11 cellular contexts compared by ENCODE assay signal in the genomic region with DNA sequence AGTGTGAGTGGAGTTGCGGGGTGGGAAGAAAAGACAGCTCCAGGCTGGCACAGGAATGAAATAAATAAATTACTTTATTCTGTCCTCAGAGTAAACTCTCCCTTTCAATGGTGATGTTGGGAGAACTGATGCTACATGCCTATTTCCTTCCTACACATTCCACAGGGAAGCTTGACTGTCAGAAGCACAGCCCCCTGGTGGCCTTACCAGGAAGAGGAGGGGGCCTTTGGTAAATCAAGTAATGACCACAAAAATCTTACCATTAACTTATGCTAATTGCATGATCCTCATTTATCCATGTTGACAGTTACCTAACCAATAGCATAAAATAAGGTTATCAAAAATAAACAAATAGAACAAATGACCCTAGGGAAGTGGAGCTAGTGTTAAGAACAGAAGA.
DNase-seq lines count a peak whose midpoint lies in the region; ATAC-seq, FAIRE-seq and TF ChIP-seq lines count a peak whose summit lies in the region.
"Had no signal": no experiment of that assay in that cellular context is flagged by ENCODE, and none has a peak within 500 bp of the region (broad histone marks: within the 10 kb centered on the region; RNA-seq: fewer than 3 reads in every experiment).

No MANE protein-coding gene starts in this region.

- TF ChIP-seq EP300 in H1 (IDR thresholded peaks at IDR 0.05; ENCODE audit: borderline replicate concordance in 1 of 2, low read depth in 2 of 2, low read length in 2 of 2) (no peak), gastroesophageal sphincter (IDR thresholded peaks at IDR 0.05) (no peak)

- POLR2A ChIA-PET in H1 (lab: Charles Lee; ENCODE audit: partially characterized antibody), result no interaction called here

- no peak overlapping the region for H2AFZ ChIP-seq in MM.1S (ENCODE audit: low read length)
- no peak overlapping the region for H2AFZ ChIP-seq in H1 (ENCODE audit: low read length)
- no peak overlapping the region for H2AFZ ChIP-seq in trophoblast cell (ENCODE audit: insufficient read depth, low read length, poor library complexity)

- H3K9ac ChIP-seq in MM.1S (ENCODE audit: low read length) (no peak overlapping the region), H1 (replicated peaks in 1 of 4; ENCODE audit: extremely low read depth in 1 of 4, low read depth in 3 of 4, low read length in 3 of 4) (no peak overlapping the region), trophoblast cell (ENCODE audit: low read length) (no peak overlapping the region)

- no peaks in the 10 kb centered on the region for H3K9me2 ChIP-seq in MM.1S (replicated peaks; ENCODE audit: insufficient read depth, low read length)

- no peak overlapping the region for H3K56ac ChIP-seq in H1 (replicated peaks; ENCODE audit: insufficient read length, low read depth, low read length)

- H3K27me3 ChIP-seq in MM.1S (replicated peaks; ENCODE audit: insufficient read depth, low read length) (no peaks in the 10 kb centered on the region), H1 (replicated peaks in 1 of 4; ENCODE audit: control insufficient read depth in 3 of 4, extremely low read depth in 1 of 4, insufficient read depth in 3 of 4, low read length in 3 of 4) (no peaks in the 10 kb centered on the region), trophoblast cell (ENCODE audit: insufficient read depth, low read length) (no peaks in the 10 kb centered on the region), gastroesophageal sphincter (no peaks in the 10 kb centered on the region)

- no peak overlapping the region for H2BK20ac ChIP-seq in H1 (ENCODE audit: low read length)

- H2AK5ac ChIP-seq in H1 (ENCODE audit: low read depth, low read length) (no peak overlapping the region), trophoblast cell (ENCODE audit: low read length) (no peak overlapping the region)

- no peak for TF ChIP-seq POLR2A in H1 (IDR thresholded peaks at IDR 0.05; ENCODE audit: control extremely low read depth in 1 of 2, low read depth in 2 of 2, low read length in 2 of 2)
- no peak for TF ChIP-seq POLR2A in gastroesophageal sphincter (IDR thresholded peaks at IDR 0.05)

- H3K4me3 ChIP-seq in MM.1S (ENCODE audit: low read length) (no peak overlapping the region), H1 (ENCODE audit: extremely low read depth in 1 of 4, insufficient read depth in 2 of 4, low read depth in 3 of 4, low read length in 4 of 4) (no peak overlapping the region), trophoblast cell (ENCODE audit: low read depth, low read length) (no peak overlapping the region), gastroesophageal sphincter (no peak overlapping the region)
- H3K4me3 ChIP-seq: A549 had no signal

- H3K18ac ChIP-seq in H1 (ENCODE audit: extremely low read depth, low read length), result no peak overlapping the region
- H3K18ac ChIP-seq in trophoblast cell (ENCODE audit: low read length), result no peak overlapping the region

- peak; percentile 23; the same call in 1 of the 2 replicates for TF ChIP-seq CTCF in MM.1S (IDR thresholded peaks at IDR 0.05; ENCODE audit: low read length)
- TF ChIP-seq CTCF in H1 (IDR thresholded peaks at IDR 0.05; ENCODE audit: control extremely low read depth in 1 of 3, insufficient read depth in 1 of 3, low read depth in 1 of 3, low read length in 3 of 3), result peak; percentile 59 to 79 (median 65)
- TF ChIP-seq CTCF in gastroesophageal sphincter (IDR thresholded peaks at IDR 0.05), result no peak

- H3K79me2 ChIP-seq in MM.1S (ENCODE audit: low read length) (no peaks in the 10 kb centered on the region), H1 (ENCODE audit: control insufficient read depth in 1 of 2, insufficient read depth in 2 of 2, low read length in 2 of 2) (no peaks in the 10 kb centered on the region), trophoblast cell (ENCODE audit: control insufficient read depth, insufficient read depth, low read length, poor library complexity) (no peaks in the 10 kb centered on the region)

- H4K91ac ChIP-seq in H1 (replicated peaks; ENCODE audit: insufficient read length, low read length) (no peak overlapping the region), trophoblast cell (ENCODE audit: low read depth, low read length) (no peak overlapping the region)

- H3K27ac ChIP-seq in MM.1S (ENCODE audit: low read length) (no peak overlapping the region), H1 (ENCODE audit: low read depth, low read length) (no peak overlapping the region), trophoblast cell (ENCODE audit: low read depth, low read length) (no peak overlapping the region), gastroesophageal sphincter (no peak overlapping the region)
- H3K27ac ChIP-seq: A549 had no signal

- no peaks in the 10 kb centered on the region for H3K36me3 ChIP-seq in MM.1S (replicated peaks; ENCODE audit: insufficient read depth, low read length)
- no peaks in the 10 kb centered on the region for H3K36me3 ChIP-seq in H1 (ENCODE audit: control insufficient read depth in 2 of 4, insufficient read depth in 4 of 4, low read length in 3 of 4)
- no peaks in the 10 kb centered on the region for H3K36me3 ChIP-seq in trophoblast cell (ENCODE audit: control insufficient read depth in 1 of 2, insufficient read depth in 2 of 2, low read length in 2 of 2)
- no peaks in the 10 kb centered on the region for H3K36me3 ChIP-seq in gastroesophageal sphincter

- H2BK120ac ChIP-seq in H1 (replicated peaks; ENCODE audit: low read depth, low read length), result no peak overlapping the region
- H2BK120ac ChIP-seq in trophoblast cell (ENCODE audit: insufficient read depth, low read length, poor library complexity), result no peak overlapping the region

- no peak for ATAC-seq in gastroesophageal sphincter
- ATAC-seq: A549 had no signal

- H3K9me3 ChIP-seq in MM.1S (replicated peaks; ENCODE audit: insufficient read depth, low read length) (no peaks in the 10 kb centered on the region), H1 (ENCODE audit: insufficient read depth in 2 of 2, low read depth in 1 of 2, low read length in 1 of 2) (no peaks in the 10 kb centered on the region), trophoblast cell (ENCODE audit: insufficient read depth, low read depth, low read length) (no peaks in the 10 kb centered on the region), gastroesophageal sphincter (no peaks in the 10 kb centered on the region)
- H3K9me3 ChIP-seq: A549 had no signal

- no peaks in the 10 kb centered on the region for H3K79me1 ChIP-seq in H1 (ENCODE audit: low read depth, low read length)
- no peaks in the 10 kb centered on the region for H3K79me1 ChIP-seq in trophoblast cell (ENCODE audit: low read length)

- no peaks in the 10 kb centered on the region for H3F3A ChIP-seq in MM.1S (ENCODE audit: insufficient read depth, low read length)

- H2BK5ac ChIP-seq in H1 (ENCODE audit: low read depth, low read length) (no peak overlapping the region), trophoblast cell (ENCODE audit: low read depth, low read length, poor library complexity) (no peak overlapping the region)

- H4K20me1 ChIP-seq in MM.1S (ENCODE audit: insufficient read depth, low read length) (no peaks in the 10 kb centered on the region), H1 (replicated peaks in 1 of 2; ENCODE audit: control insufficient read depth in 1 of 2, insufficient read depth in 2 of 2, low read length in 2 of 2) (no peaks in the 10 kb centered on the region)

- H3K4me1 ChIP-seq in MM.1S (ENCODE audit: low read length) (no peaks in the 10 kb centered on the region), H1 (replicated peaks in 1 of 4; ENCODE audit: control insufficient read depth in 3 of 4, insufficient read depth in 4 of 4, low read length in 3 of 4) (no peaks in the 10 kb centered on the region), trophoblast cell (ENCODE audit: control insufficient read depth in 1 of 2, insufficient read depth in 2 of 2, low read length in 2 of 2) (no peaks in the 10 kb centered on the region), gastroesophageal sphincter (no peaks in the 10 kb centered on the region)

- H4K8ac ChIP-seq in H1 (ENCODE audit: extremely low read depth, insufficient read depth, low read length) (no peak overlapping the region), trophoblast cell (ENCODE audit: low read depth, low read length) (no peak overlapping the region)

- H3K4ac ChIP-seq in H1 (replicated peaks; ENCODE audit: insufficient read length, low read depth, low read length) (no peak overlapping the region), trophoblast cell (ENCODE audit: low read depth, low read length) (no peak overlapping the region)

- H3K14ac ChIP-seq in H1 (ENCODE audit: insufficient read length), result no peak overlapping the region
- no peak overlapping the region for H3K14ac ChIP-seq in trophoblast cell (ENCODE audit: low read length)

- no peak overlapping the region for H2BK12ac ChIP-seq in H1 (ENCODE audit: low read depth, low read length)
- H2BK12ac ChIP-seq in trophoblast cell (ENCODE audit: low read length), result no peak overlapping the region

- DNase-seq in NCI-H1417 (lab: John Stamatoyannopoulos, UW), result peak in 2 of 3 experiments; percentile 3 to 18
- no peak for DNase-seq in NCI-H1417 treated with DMSO at 0.1 percent for 48 hours (lab: John Stamatoyannopoulos, UW)
- no peak for DNase-seq in MM.1S
- DNase-seq in H1 (ENCODE audit: low read depth in 1 of 2, low spot score in 2 of 2), result no peak
- peak; percentile 7 to 40 for DNase-seq in trophoblast cell
- no peak for DNase-seq in T-helper 9 cell
- DNase-seq in DMS153 treated with DMSO at 0.1 percent for 48 hours (lab: John Stamatoyannopoulos, UW; ENCODE audit: unreplicated experiment), result no peak
- DNase-seq: NCI-H2081, T-helper 1 cell had no signal

- TF ChIP-seq RAD21 in H1 (IDR thresholded peaks at IDR 0.05 in 1 of 2, conservative IDR thresholded peaks at IDR 0.05 in 1 of 2; ENCODE audit: low read depth in 2 of 2, low read length in 2 of 2), result peak; percentile 66 to 71

- CTCF ChIA-PET in H1 (lab: Charles Lee; ENCODE audit: partially characterized antibody), result interaction anchor here (0.6 to 2.0 kb wide), 24 partner anchors 8 to 712 kb away, joined by 3 to 12 read pairs (median 3); no protein-coding TSS in a partner anchor

- H4K12ac ChIP-seq in trophoblast cell (ENCODE audit: low read depth, low read length), result no peak overlapping the region

- H4K5ac ChIP-seq in H1 (ENCODE audit: insufficient read length, low read depth, low read length), result no peak overlapping the region

- peak; percentile 72 for FAIRE-seq in H1 (lab: Jason Lieb, UNC)
- FAIRE-seq: A549 had no signal

- no peak overlapping the region for H3K4me2 ChIP-seq in MM.1S (ENCODE audit: low read depth, low read length)
- no peak overlapping the region for H3K4me2 ChIP-seq in H1 (ENCODE audit: insufficient read depth in 1 of 2, low read depth in 2 of 2, low read length in 2 of 2)
- no peak overlapping the region for H3K4me2 ChIP-seq in trophoblast cell (ENCODE audit: low read length)
- H3K4me2 ChIP-seq: A549 had no signal

- H2BK15ac ChIP-seq in H1 (ENCODE audit: low read length), result no peak overlapping the region

- no peak overlapping the region for H3K23ac ChIP-seq in H1 (ENCODE audit: insufficient read length)
- H3K23ac ChIP-seq in trophoblast cell (ENCODE audit: low read length), result no peak overlapping the region

- no peaks in the 10 kb centered on the region for H3K23me2 ChIP-seq in H1 (ENCODE audit: low read depth, low read length)

- WGBS in H1 (ENCODE audit: extremely low coverage in 1 of 2, insufficient coverage in 1 of 2, insufficient read length in 1 of 2, insufficient replicate concordance in 2 of 2, low coverage in 1 of 2, low lambda C conversion rate in 2 of 2, missing lambda C conversion rate in 1 of 2), 2 experiments, result 65% methylated on average over 1 of the region's 1 CpG; no CpG with 5 or more reads in 1 of the 2 experiments
- no CpG with 5 or more reads among the region's 1 CpG for WGBS in trophoblast cell (ENCODE audit: extremely low coverage, insufficient coverage, insufficient read length)
- 91% methylated on average over 1 of the region's 1 CpG; no CpG with 5 or more reads in 1 of the 2 donors for WGBS in gastroesophageal sphincter (ENCODE audit: low coverage in 1 of 2), 2 donors

Comparison
In these comparisons a context has a peak if more than half of its experiments do, and no peak if none do; other contexts are left out.
1. DNase-seq: peak in NCI-H1417 (2 of 3) and trophoblast cell (2 of 2); none in NCI-H1417 treated with DMSO at 0.1 percent for 48 hours (single experiment), MM.1S (single experiment), H1 (0 of 2), T-helper 9 cell (single experiment) and DMS153 treated with DMSO at 0.1 percent for 48 hours (single experiment).
2. CTCF ChIP-seq: peak in MM.1S (single experiment) and H1 (3 of 3); none in gastroesophageal sphincter (0 of 4).